2 cellular contexts compared by ENCODE assay signal in genomic region chr7:23292623-23293022, GRCh38.
TF ChIP-seq lines count a peak whose summit lies in the region.

No MANE protein-coding gene starts in this region.

TF ChIP-seq in SK-N-SH, 30 proteins besides CTCF, POLR2A, EP300 and RAD21:
- TF ChIP-seq REST (IDR thresholded peaks at IDR 0.05; ENCODE audit: low read depth, low read length) (no peak), NFIC (IDR thresholded peaks at IDR 0.05; ENCODE audit: borderline replicate concordance) (no peak), FOXM1 (IDR thresholded peaks at IDR 0.05; ENCODE audit: low read depth) (no peak), TEAD4 (IDR thresholded peaks at IDR 0.05; ENCODE audit: borderline replicate concordance, insufficient read depth) (no peak), ZBTB33 (IDR thresholded peaks at IDR 0.05; ENCODE audit: borderline replicate concordance, low read depth) (no peak), GATA2 (CRISPR knock-in tag; IDR thresholded peaks at IDR 0.05) (no peak), MAX (IDR thresholded peaks at IDR 0.05; ENCODE audit: low read depth) (no peak), TAF1 (IDR thresholded peaks at IDR 0.05; ENCODE audit: borderline replicate concordance, low read depth, low read length) (no peak), CHD2 (IDR thresholded peaks at IDR 0.05; ENCODE audit: low read length, partially characterized antibody) (no peak), MEF2A (IDR thresholded peaks at IDR 0.05; ENCODE audit: borderline replicate concordance, low read depth) (no peak), POLR2AphosphoS5 (IDR thresholded peaks at IDR 0.05; ENCODE audit: low read depth, low read length) (no peak), EZH2phosphoT487 (IDR thresholded peaks at IDR 0.05; ENCODE audit: borderline replicate concordance, low read depth) (no peak), IRF3 (IDR thresholded peaks at IDR 0.05; ENCODE audit: low read depth, low read length) (no peak), RXRA (IDR thresholded peaks at IDR 0.05; ENCODE audit: borderline replicate concordance, low read depth) (no peak), USF2 (IDR thresholded peaks at IDR 0.05; ENCODE audit: borderline replicate concordance, low read depth, low read length) (no peak), RCOR1 (IDR thresholded peaks at IDR 0.05; ENCODE audit: low read length) (no peak), SMC3 (IDR thresholded peaks at IDR 0.05; ENCODE audit: low read depth, low read length) (no peak), ELF1 (IDR thresholded peaks at IDR 0.05) (no peak), SIN3A (IDR thresholded peaks at IDR 0.05; ENCODE audit: borderline replicate concordance, low read depth, low read length) (no peak)
TF ChIP-seq in SK-N-SH: peak in this region for 0.

TF ChIP-seq in SK-N-SH treated with all-trans-retinoic acid at 6 μM for 48 hours, 23 proteins besides CTCF, POLR2A, EP300 and RAD21:
- TF ChIP-seq ZFP30 (CRISPR knock-in tag; IDR thresholded peaks at IDR 0.05) (no peak), TOX (CRISPR knock-in tag; IDR thresholded peaks at IDR 0.05; ENCODE audit: borderline replicate concordance) (no peak), RARB (CRISPR knock-in tag; IDR thresholded peaks at IDR 0.05) (no peak), ZNF565 (CRISPR knock-in tag; conservative IDR thresholded peaks at IDR 0.05; ENCODE audit: low read depth) (no peak), ISL1 (CRISPR knock-in tag; IDR thresholded peaks at IDR 0.05) (no peak), CSRNP3 (CRISPR knock-in tag; IDR thresholded peaks at IDR 0.05) (no peak), ZNF8 (CRISPR knock-in tag; IDR thresholded peaks at IDR 0.05) (no peak), TSHZ2 (CRISPR knock-in tag; IDR thresholded peaks at IDR 0.05) (no peak), PPARA (CRISPR knock-in tag; IDR thresholded peaks at IDR 0.05; ENCODE audit: borderline replicate concordance) (no peak), CREB5 (CRISPR knock-in tag; IDR thresholded peaks at IDR 0.05; ENCODE audit: low read depth) (no peak), ARNTL (CRISPR knock-in tag; IDR thresholded peaks at IDR 0.05; ENCODE audit: borderline replicate concordance, low read depth) (no peak), PATZ1 (CRISPR knock-in tag; IDR thresholded peaks at IDR 0.05; ENCODE audit: borderline replicate concordance) (no peak)
